In genomic region chr4:186553717-186554116, GRCh38 we compare ENCODE assay signal across 13 cellular contexts. TPM values are rescaled to one million over a fixed set of nuclear protein-coding genes. Genes with fewer than 3 reads are reported as not detected.
DNase-seq lines count a peak whose midpoint lies in the region; ATAC-seq and TF ChIP-seq lines count a peak whose summit lies in the region.
"Had no signal": no experiment of that assay in that cellular context is flagged by ENCODE, and none has a peak within 500 bp of the region (broad histone marks: within the 10 kb centered on the region; RNA-seq: fewer than 3 reads in every experiment).

No MANE protein-coding gene starts in this region.

- H2BK5ac ChIP-seq in H9 (ENCODE audit: insufficient read length, low read length): no peak overlapping the region

- no peak overlapping the region for H4K8ac ChIP-seq in H9 (replicated peaks; ENCODE audit: insufficient read length, low read depth, low read length)

- no peaks in the 10 kb centered on the region for H4K20me1 ChIP-seq in H9 (ENCODE audit: control insufficient read depth, insufficient read depth, insufficient read length)

- no peaks in the 10 kb centered on the region for H3K4me1 ChIP-seq in H9 (ENCODE audit: insufficient read depth, low read length)
- H3K4me1 ChIP-seq in body of pancreas: peaks cover 15% of the 10 kb centered on the region

- no peak overlapping the region for H3K4ac ChIP-seq in H9 (ENCODE audit: low read depth, low read length)

- H3K9me3 Mint-ChIP-seq in H9: no peaks in the 10 kb centered on the region
- H3K9me3 Mint-ChIP-seq in osteocyte (ENCODE audit: unreplicated experiment): no peaks in the 10 kb centered on the region
- H3K9me3 Mint-ChIP-seq: CD4-positive, alpha-beta T cell had no signal

- peak overlapping the region; percentile 72 for H3K4me2 ChIP-seq in H9 (ENCODE audit: insufficient read depth, insufficient read length, low read length)

- H3K27ac Mint-ChIP-seq in H9: no peak overlapping the region; a peak in 1 of 7 replicates
- H3K27ac Mint-ChIP-seq in osteocyte (ENCODE audit: unreplicated experiment): no peak overlapping the region
- H3K27ac Mint-ChIP-seq: CD4-positive, alpha-beta T cell had no signal

- no peak overlapping the region for H3K18ac ChIP-seq in H9 (ENCODE audit: insufficient read length, low read depth, low read length)

- H3K27me3 Mint-ChIP-seq in H9 (ENCODE audit: low read depth) (peaks cover 27% of the 10 kb centered on the region), osteocyte (ENCODE audit: unreplicated experiment) (peaks cover 62% of the 10 kb centered on the region)

- H3K9me3 ChIP-seq in H9 (ENCODE audit: control insufficient read depth, low read depth, low read length) (no peaks in the 10 kb centered on the region), body of pancreas (no peaks in the 10 kb centered on the region)
- H3K9me3 ChIP-seq: SJSA1 had no signal

- no peak overlapping the region for H2BK20ac ChIP-seq in H9 (ENCODE audit: low read depth, low read length, poor library complexity, severe bottlenecking)

- H2BK15ac ChIP-seq in H9 (ENCODE audit: low read depth, low read length): no peak overlapping the region

- intact Hi-C loops in body of pancreas (cut with DNase I): no loop called here

- no peaks in the 10 kb centered on the region for H3K36me3 ChIP-seq in body of pancreas (replicated peaks in 1 of 2; ENCODE audit: insufficient read depth in 1 of 2, low read depth in 2 of 2)
- H3K36me3 ChIP-seq: SJSA1 had no signal

- no peak overlapping the region for H3T11ph ChIP-seq in H9 (ENCODE audit: low read length)

- no peak overlapping the region for H3K4me3 ChIP-seq in body of pancreas
- H3K4me3 ChIP-seq: SJSA1 had no signal

- no peak overlapping the region; a peak in 1 of 5 replicates for H3K4me3 Mint-ChIP-seq in H9
- no peak overlapping the region for H3K4me3 Mint-ChIP-seq in osteocyte (ENCODE audit: unreplicated experiment)
- H3K4me3 Mint-ChIP-seq: CD4-positive, alpha-beta T cell had no signal

- peaks cover 6 to 14% of the 10 kb centered on the region in 2 experiments for H3K4me1 Mint-ChIP-seq in H9
- peaks cover 28% of the 10 kb centered on the region for H3K4me1 Mint-ChIP-seq in osteocyte (ENCODE audit: unreplicated experiment)

- TF ChIP-seq CTCF in H9 (conservative IDR thresholded peaks at IDR 0.05) (peak; percentile 30; the same call in 2 of the 3 replicates), body of pancreas (IDR thresholded peaks at IDR 0.05) (no peak), osteocyte (IDR thresholded peaks at IDR 0.05) (no peak)

- no peak overlapping the region for H3K14ac ChIP-seq in H9 (ENCODE audit: insufficient read depth, low read length)

- H2AK5ac ChIP-seq in H9 (ENCODE audit: insufficient read length, low read length): no peak overlapping the region

- H3K79me2 ChIP-seq in H9 (ENCODE audit: insufficient read depth, low read length): no peaks in the 10 kb centered on the region

- H3K27ac ChIP-seq in H9 (ENCODE audit: insufficient read length, low read depth, low read length): no peak overlapping the region
- H3K27ac ChIP-seq in body of pancreas: peak overlapping the region; percentile 15 to 82 (median 48)
- H3K27ac ChIP-seq: SJSA1 had no signal

- DNase-seq in H9: peak; percentile 56
- peak in 1 of 4 donors; percentile 14 for DNase-seq in body of pancreas
- DNase-seq in iPS-NIHi11 (ENCODE audit: low spot score): peak; percentile 26
- peak; percentile 44 for DNase-seq in osteocyte (ENCODE audit: extremely low spot score, unreplicated experiment)
- DNase-seq in C1 segment of cervical spinal cord (lab: John Stamatoyannopoulos, UW): no peak
- DNase-seq in activated T-cell treated with anti-CD3 and anti-CD28 coated beads for 4 hours: no peak
- no peak for DNase-seq in hepatic stellate cell (ENCODE audit: low spot score)
- DNase-seq: CD4-positive, alpha-beta T cell; DND-41; Karpas-422; NCI-H226 had no signal

- H4K5ac ChIP-seq in H9 (ENCODE audit: insufficient read length, low read depth, low read length): no peak overlapping the region

- peaks cover 8% of the 10 kb centered on the region for H3K23me2 ChIP-seq in H9 (ENCODE audit: insufficient read length, low read depth, low read length, poor library complexity, severe bottlenecking)

- H2AFZ ChIP-seq in H9 (ENCODE audit: low read length): no peak overlapping the region

- no CpG with 5 or more reads among the region's 13 CpGs for WGBS in H9 (ENCODE audit: extremely low coverage, insufficient read length, low lambda C conversion rate)
- WGBS in body of pancreas, 2 donors: 55 to 65% methylated on average over 13 of the region's 13 CpGs

- H3K56ac ChIP-seq in H9 (ENCODE audit: insufficient read length, low read depth, low read length): no peak overlapping the region

- H2BK12ac ChIP-seq in H9 (ENCODE audit: insufficient read length, low read depth, low read length): no peak overlapping the region

- no peak for TF ChIP-seq POLR2A in body of pancreas (IDR thresholded peaks at IDR 0.05)

- H3K36me3 Mint-ChIP-seq in H9 (ENCODE audit: insufficient read depth in 1 of 3, low read depth in 3 of 3) (no peaks in the 10 kb centered on the region), osteocyte (ENCODE audit: unreplicated experiment) (no peaks in the 10 kb centered on the region)

- no peaks in the 10 kb centered on the region for H3K79me1 ChIP-seq in H9 (ENCODE audit: insufficient read depth, low read depth, low read length, poor library complexity, severe bottlenecking)

- H3K27me3 ChIP-seq in H9 (ENCODE audit: insufficient read depth, low read length) (no peaks in the 10 kb centered on the region; the same call in 1 of the 2 replicates), body of pancreas (no peaks in the 10 kb centered on the region)
- H3K27me3 ChIP-seq: SJSA1 had no signal

- H3K23ac ChIP-seq in H9 (ENCODE audit: insufficient read length, low read depth, low read length): no peak overlapping the region

- no peak overlapping the region for H2BK120ac ChIP-seq in H9 (ENCODE audit: low read depth, low read length, poor library complexity, severe bottlenecking)

- ATAC-seq in body of pancreas: no peak

- no peak overlapping the region for H4K91ac ChIP-seq in H9 (ENCODE audit: insufficient read length, low read depth, low read length)

- H3K9ac ChIP-seq in H9 (ENCODE audit: extremely low read depth, insufficient read length, low read length): no peak overlapping the region

RNA-seq across cellular contexts. Expression of gene MTNR1A, which starts 1.6 kb away (rescaled TPM):
- total RNA-seq in H9 (2021) (0.57 and 0.97 TPM in 2 replicates), body of pancreas (1 to 10 TPM; 1.3 to 1.6 TPM), osteocyte (not detected in 2 replicates)
- total RNA-seq: CD4-positive, alpha-beta T cell; PC-3 had no signal

Comparison
In these comparisons a context has a peak if more than half of its experiments do, and no peak if none do; other contexts are left out.
1. DNase-seq: peak in H9 (single experiment), iPS-NIHi11 (single experiment) and osteocyte (single experiment); none in C1 segment of cervical spinal cord (0 of 14), activated T-cell treated with anti-CD3 and anti-CD28 coated beads for 4 hours (single experiment) and hepatic stellate cell (single experiment).